Comparison of ENCODE assay signal across 11 cellular contexts in the genomic region with DNA sequence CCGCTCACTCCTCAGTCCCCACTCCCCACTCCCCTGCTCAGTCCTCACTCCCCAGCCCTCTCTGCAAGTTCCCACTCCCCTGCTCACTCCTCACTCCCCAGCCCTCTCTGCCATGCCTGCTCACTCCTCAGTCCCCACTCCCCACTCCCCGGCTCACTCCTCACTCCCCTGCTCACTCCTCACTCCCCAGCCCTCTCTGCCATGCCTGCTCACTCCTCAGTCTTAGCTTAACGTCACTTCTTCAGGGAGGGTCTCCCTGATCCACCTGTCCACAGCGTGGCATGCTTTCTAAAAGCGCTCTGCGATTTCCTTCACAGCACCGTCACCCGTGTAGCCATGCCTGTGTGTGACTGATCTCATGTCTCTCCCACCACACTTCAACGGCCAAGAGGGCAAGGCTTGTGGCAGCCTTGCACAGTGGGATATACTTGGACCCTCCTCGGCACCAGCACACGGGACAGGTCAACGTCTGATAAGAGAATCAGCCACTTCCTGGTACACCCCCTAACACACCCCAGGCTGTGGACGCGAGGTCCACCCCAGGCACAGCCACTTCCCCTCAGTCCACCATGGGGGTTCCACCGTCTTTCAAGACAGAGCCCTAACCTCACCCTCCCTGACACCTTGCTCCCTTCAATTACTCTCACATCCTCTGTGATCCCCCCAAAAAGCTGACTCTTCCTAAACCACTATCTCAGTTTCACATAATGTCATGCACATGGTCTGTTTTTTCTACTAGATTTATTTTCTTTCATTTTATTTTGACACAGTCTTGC. TPM values are rescaled to one million over a fixed set of nuclear protein-coding genes. Genes with fewer than 3 reads are reported as not detected.
DNase-seq lines count a peak whose midpoint lies in the region; ATAC-seq and TF ChIP-seq lines count a peak whose summit lies in the region.
"Had no signal": no experiment of that assay in that cellular context is flagged by ENCODE, and none has a peak within 500 bp of the region (broad histone marks: within the 10 kb centered on the region; RNA-seq: fewer than 3 reads in every experiment).

No MANE protein-coding gene starts in this region.

- H4K20me1 ChIP-seq in SU-DHL-6 (ENCODE audit: low read depth, low read length) = no peaks in the 10 kb centered on the region
- H4K20me1 ChIP-seq in osteoblast (ENCODE audit: insufficient read depth, low read length) = no peaks in the 10 kb centered on the region

- peak; percentile 37 for DNase-seq in activated effector memory CD4-positive, alpha-beta T cell treated with anti-CD3 and anti-CD28 coated beads, Interleukin-2, amount 50 U/mL, for 16 hours
- no peak for DNase-seq in activated effector memory CD4-positive, alpha-beta T cell treated with Interleukin-2 at 50 U/mL for 16 hours
- peak; percentile 15 to 45 for DNase-seq in stimulated activated naive CD8-positive, alpha-beta T cell treated with anti-CD3 and anti-CD28 coated beads, Interleukin-15, amount 100 ng/mL, for 72 hours
- no peak for DNase-seq in HEK293T (ENCODE audit: extremely low spot score)
- no peak for DNase-seq in effector CD8-positive, alpha-beta T cell (lab: John Stamatoyannopoulos, UW)
- no peak for DNase-seq in osteoblast (ENCODE audit: insufficient read length, low spot score, missing footprints)
- DNase-seq: activated gamma-delta T cell treated with Interleukin-2 at 50 U/mL for 16 hours, PC-3 had no signal

- CTCF ChIA-PET in HEK293T (lab: Yijun Ruan, JAX) = no interaction called here

- peaks cover 10% of the 10 kb centered on the region for H3K4me1 ChIP-seq in osteoblast (ENCODE audit: insufficient read depth, low read length)

- H3K79me2 ChIP-seq in SU-DHL-6 (ENCODE audit: insufficient read depth, low read length) (peaks cover 49% of the 10 kb centered on the region), osteoblast (ENCODE audit: insufficient read depth, low read length) (peaks cover 38% of the 10 kb centered on the region)

- H3K9me3 ChIP-seq in SU-DHL-6 (ENCODE audit: insufficient read depth, low read length) (no peaks in the 10 kb centered on the region), osteoblast (ENCODE audit: low read depth, low read length) (no peaks in the 10 kb centered on the region)

- no peaks in the 10 kb centered on the region for H3K27me3 ChIP-seq in SU-DHL-6 (ENCODE audit: low read length)
- H3K27me3 ChIP-seq in osteoblast (ENCODE audit: insufficient read depth, low read length) = no peaks in the 10 kb centered on the region

- peaks cover 94% of the 10 kb centered on the region for H3F3A ChIP-seq in SU-DHL-6 (ENCODE audit: insufficient read depth)

- POLR2A ChIA-PET in HEK293T (lab: Yijun Ruan, JAX) = no interaction called here

- peak overlapping the region; percentile 82 for H3K9ac ChIP-seq in SU-DHL-6 (ENCODE audit: low read length)

- H3K4me1 Mint-ChIP-seq in stimulated activated naive CD8-positive, alpha-beta T cell treated with anti-CD3 and anti-CD28 coated beads, Interleukin-15, amount 100 ng/mL, for 72 hours = peaks cover 63% of the 10 kb centered on the region

- H3K27ac ChIP-seq in SU-DHL-6 (ENCODE audit: low read depth, low read length) (peak overlapping the region; percentile 97), osteoblast (ENCODE audit: low read depth, low read length) (no peak overlapping the region)

- no peak overlapping the region for H2AFZ ChIP-seq in SU-DHL-6 (ENCODE audit: low read depth, low read length, severe bottlenecking)
- no peak overlapping the region for H2AFZ ChIP-seq in osteoblast (ENCODE audit: low read length)

- H3K36me3 ChIP-seq in SU-DHL-6 (ENCODE audit: low read length) (no peaks in the 10 kb centered on the region), osteoblast (ENCODE audit: insufficient read depth, low read length) (no peaks in the 10 kb centered on the region)

- H3K27me3 Mint-ChIP-seq in stimulated activated naive CD8-positive, alpha-beta T cell treated with anti-CD3 and anti-CD28 coated beads, Interleukin-15, amount 100 ng/mL, for 72 hours = no peaks in the 10 kb centered on the region

- H3K9me3 Mint-ChIP-seq in stimulated activated naive CD8-positive, alpha-beta T cell treated with anti-CD3 and anti-CD28 coated beads, Interleukin-15, amount 100 ng/mL, for 72 hours = no peaks in the 10 kb centered on the region
- H3K9me3 Mint-ChIP-seq: nephron had no signal

- peak overlapping the region in 1 of 2 donors; percentile 15 for H3K27ac Mint-ChIP-seq in stimulated activated naive CD8-positive, alpha-beta T cell treated with anti-CD3 and anti-CD28 coated beads, Interleukin-15, amount 100 ng/mL, for 72 hours
- H3K27ac Mint-ChIP-seq: nephron had no signal

- no peaks in the 10 kb centered on the region for H3K9me2 ChIP-seq in SU-DHL-6 (replicated peaks; ENCODE audit: insufficient read depth, low read length)

- peak overlapping the region; percentile 95 for H3K4me2 ChIP-seq in SU-DHL-6 (ENCODE audit: low read depth, low read length, poor library complexity, severe bottlenecking)
- H3K4me2 ChIP-seq in osteoblast (ENCODE audit: insufficient read depth, low read length) = no peak overlapping the region

- peak; percentile 41 for ATAC-seq in HG02642 (IDR thresholded peaks at IDR 0.05; ENCODE audit: poor library complexity, unreplicated experiment)
- peak; percentile 94 for ATAC-seq in stimulated activated naive CD8-positive, alpha-beta T cell treated with anti-CD3 and anti-CD28 coated beads, Interleukin-15, amount 100 ng/mL, for 72 hours
- ATAC-seq: PC-3 had no signal

- H3K4me3 Mint-ChIP-seq in stimulated activated naive CD8-positive, alpha-beta T cell treated with anti-CD3 and anti-CD28 coated beads, Interleukin-15, amount 100 ng/mL, for 72 hours = peak overlapping the region; percentile 7 to 24
- H3K4me3 Mint-ChIP-seq: nephron had no signal

- TF ChIP-seq CTCF in SU-DHL-6 (IDR thresholded peaks at IDR 0.05; ENCODE audit: insufficient read depth, low read length, poor library complexity, severe bottlenecking) (no peak), osteoblast (IDR thresholded peaks at IDR 0.05; ENCODE audit: extremely low read depth, low read depth, low read length) (no peak)

- H3K4me3 ChIP-seq in SU-DHL-6 (ENCODE audit: insufficient read depth, low read length, poor library complexity, severe bottlenecking) (peak overlapping the region; percentile 38), osteoblast (ENCODE audit: insufficient read depth, low read length) (no peak overlapping the region)

TF ChIP-seq in HEK293T, 16 proteins besides CTCF, POLR2A, EP300 and RAD21:
- TF ChIP-seq L3MBTL2 (conservative IDR thresholded peaks at IDR 0.05) = no peak
- TF ChIP-seq HDGF (IDR thresholded peaks at IDR 0.05; ENCODE audit: borderline replicate concordance) = no peak
- TF ChIP-seq LEF1 (IDR thresholded peaks at IDR 0.05; ENCODE audit: borderline replicate concordance) = no peak
- no peak for TF ChIP-seq FOXK2 (IDR thresholded peaks at IDR 0.05)
- TF ChIP-seq CTBP1 (IDR thresholded peaks at IDR 0.05; ENCODE audit: borderline replicate concordance) = no peak
- TF ChIP-seq SP1 (IDR thresholded peaks at IDR 0.05) = no peak

RNA-seq across cellular contexts. Expression of gene PRDM15, which starts 14.0 kb away (rescaled TPM):
- 7.2 and 8.8 TPM in 2 replicates for total RNA-seq in osteoblast

Comparison
In these comparisons a context has a peak if more than half of its experiments do, and no peak if none do; other contexts are left out.
1. DNase-seq: peak in activated effector memory CD4-positive, alpha-beta T cell treated with anti-CD3 and anti-CD28 coated beads, Interleukin-2, amount 50 U/mL, for 16 hours (single experiment) and stimulated activated naive CD8-positive, alpha-beta T cell treated with anti-CD3 and anti-CD28 coated beads, Interleukin-15, amount 100 ng/mL, for 72 hours (2 of 2); none in activated effector memory CD4-positive, alpha-beta T cell treated with Interleukin-2 at 50 U/mL for 16 hours (single experiment), HEK293T (single experiment), effector CD8-positive, alpha-beta T cell (single experiment) and osteoblast (single experiment).